In genomic region chr6:111483736-111484654, GRCh38 we compare ENCODE assay signal across 1 cellular context.
TF ChIP-seq lines count a peak whose summit lies in the region.

No MANE protein-coding gene starts in this region.

TF ChIP-seq in SK-N-SH treated with all-trans-retinoic acid at 6 μM for 48 hours, 23 proteins besides CTCF, POLR2A, EP300 and RAD21 (continued from another document):
- TF ChIP-seq PATZ1 (CRISPR knock-in tag; IDR thresholded peaks at IDR 0.05; ENCODE audit: borderline replicate concordance): peak; percentile 70
- TF ChIP-seq OSR1 (CRISPR knock-in tag; IDR thresholded peaks at IDR 0.05): no peak
- TF ChIP-seq ZNF8 (CRISPR knock-in tag; IDR thresholded peaks at IDR 0.05): no peak
- 0 out of 2 replicates have a peak, but pooled peaks have one; percentile 23 for TF ChIP-seq GLIS3 (CRISPR knock-in tag; IDR thresholded peaks at IDR 0.05)
- TF ChIP-seq ZNF70 (CRISPR knock-in tag; IDR thresholded peaks at IDR 0.05): no peak
- no peak for TF ChIP-seq PPARA (CRISPR knock-in tag; IDR thresholded peaks at IDR 0.05; ENCODE audit: borderline replicate concordance)
- no peak for TF ChIP-seq BACH2 (CRISPR knock-in tag; IDR thresholded peaks at IDR 0.05; ENCODE audit: borderline replicate concordance)
